7 cellular contexts compared by ENCODE assay signal in genomic region chr3:141412087-141412935, GRCh38. TPM values are rescaled to one million over a fixed set of nuclear protein-coding genes. Genes with fewer than 3 reads are reported as not detected.
DNase-seq lines count a peak whose midpoint lies in the region; ATAC-seq and TF ChIP-seq lines count a peak whose summit lies in the region.

No MANE protein-coding gene starts in this region.

- ATAC-seq in GM18867 (IDR thresholded peaks at IDR 0.05; ENCODE audit: unreplicated experiment) (peak; percentile 28), thoracic aorta (ENCODE audit: insufficient number of reproducible peaks, low FRiP score, low read depth) (peak; percentile 61), HG03039 (IDR thresholded peaks at IDR 0.05; ENCODE audit: unreplicated experiment) (no peak)
- ATAC-seq in effector memory CD8-positive, alpha-beta T cell (replicated peaks): peak; percentile 68

- peak overlapping the region; percentile 94 to 99 for H3K27ac Mint-ChIP-seq in effector memory CD8-positive, alpha-beta T cell

- no peaks in the 10 kb centered on the region for H3K9me3 Mint-ChIP-seq in effector memory CD8-positive, alpha-beta T cell

- DNase-seq in NCI-H146 (lab: John Stamatoyannopoulos, UW) (peak; percentile 83), mucosa of gallbladder (ENCODE audit: low spot score) (peak; percentile 57), thoracic aorta (ENCODE audit: low spot score) (no peak)
- DNase-seq in activated CD4-positive, alpha-beta T cell treated with anti-CD3 and anti-CD28 coated beads, Interleukin-2, amount 50 U/mL, for 48 hours: peak; percentile 46 to 47
- DNase-seq in effector memory CD8-positive, alpha-beta T cell: peak; percentile 51 to 58 (median 52)

- H3K27me3 Mint-ChIP-seq in effector memory CD8-positive, alpha-beta T cell: no peaks in the 10 kb centered on the region

- H3K4me3 Mint-ChIP-seq in effector memory CD8-positive, alpha-beta T cell: peak overlapping the region; percentile 67 to 81

- H3K36me3 Mint-ChIP-seq in effector memory CD8-positive, alpha-beta T cell (ENCODE audit: insufficient read depth): peaks cover 38% of the 10 kb centered on the region

- no peak for TF ChIP-seq CTCF in thoracic aorta (IDR thresholded peaks at IDR 0.05)

- H3K4me1 Mint-ChIP-seq in effector memory CD8-positive, alpha-beta T cell (ENCODE audit: low read depth in 2 of 2): peaks cover 67 to 81% of the 10 kb centered on the region in 2 donors

- no peaks in the 10 kb centered on the region for H3K9me3 ChIP-seq in thoracic aorta

- H3K4me3 ChIP-seq in thoracic aorta: peak overlapping the region; percentile 68

- H3K27ac ChIP-seq in thoracic aorta: peak overlapping the region; percentile 87 to 99

- H3K27me3 ChIP-seq in thoracic aorta (replicated peaks; ENCODE audit: insufficient read depth): no peaks in the 10 kb centered on the region

- peaks cover 73 to 100% of the 10 kb centered on the region in 2 donors for H3K4me1 ChIP-seq in thoracic aorta (ENCODE audit: control insufficient read depth in 1 of 2, low read depth in 2 of 2)

- H3K36me3 ChIP-seq in thoracic aorta: peaks cover 3% of the 10 kb centered on the region

RNA-seq across cellular contexts. Expression of gene ZBTB38, which starts 44.0 kb away (rescaled TPM):
- total RNA-seq in mucosa of gallbladder (159 TPM), thoracic aorta (100 to 1,000 TPM; 169 to 215 TPM)
